ENCODE assay signal across 16 cellular contexts in genomic region chr6:36230376-36230775, GRCh38. TPM values are rescaled to one million over a fixed set of nuclear protein-coding genes. Genes with fewer than 3 reads are reported as not detected.
DNase-seq lines count a peak whose midpoint lies in the region; ATAC-seq and TF ChIP-seq lines count a peak whose summit lies in the region.
"Had no signal": no experiment of that assay in that cellular context is flagged by ENCODE, and none has a peak within 500 bp of the region (broad histone marks: within the 10 kb centered on the region; RNA-seq: fewer than 3 reads in every experiment).

No MANE protein-coding gene starts in this region.

- H3K36me3 Mint-ChIP-seq in endodermal cell (ENCODE audit: low read depth), result peaks cover 50% of the 10 kb centered on the region
- peaks cover 18% of the 10 kb centered on the region for H3K36me3 Mint-ChIP-seq in HFFc6 (ENCODE audit: low read depth)

- ATAC-seq in sciatic nerve, result peak; percentile 27
- ATAC-seq: A549, HCT116 had no signal

- DNase-seq in HPDE6-E6E7 (ENCODE audit: extremely low spot score) (peak; percentile 66), endodermal cell (peak; percentile 35), sciatic nerve (ENCODE audit: low spot score) (no peak), HFFc6 (no peak)
- DNase-seq in stimulated activated CD4-positive, alpha-beta T cell treated with anti-CD3 and anti-CD28 coated beads, Interleukin-2, amount 100 ng/mL, for 48 hours, result no peak
- no peak for DNase-seq in stimulated activated CD4-positive, alpha-beta T cell treated with anti-CD3 and anti-CD28 coated beads, Interleukin-2, amount 100 ng/mL, for 24 hours
- DNase-seq: BE2C, DMS53, GF-D8, GM23248 had no signal

- 0 out of 22 replicates have a peak overlapping the region, but pooled peaks of 3 of the 11 experiments have one; percentile 4 to 20 (median 11) for H3K27ac ChIP-seq in BLaER1 treated with 17β-estradiol and CSF1 and Interleukin-3, amounts not matched to agents 10 nM and 100 nM
- no peak overlapping the region for H3K27ac ChIP-seq in endodermal cell (ENCODE audit: low read depth, low read length)
- H3K27ac ChIP-seq: A549, GM23248, HL-60 had no signal

- peak overlapping the region in 8 of 11 experiments; percentile 18 to 69 (median 58); a peak in 14 of 22 replicates for H3K4me2 ChIP-seq in BLaER1 treated with 17β-estradiol and CSF1 and Interleukin-3, amounts not matched to agents 10 nM and 100 nM
- H3K4me2 ChIP-seq: A549 had no signal

- peaks cover 0 to 28% (median 10%) of the 10 kb centered on the region in 11 experiments; a peak in 10 of 22 replicates for H4K20me1 ChIP-seq in BLaER1 treated with 17β-estradiol and CSF1 and Interleukin-3, amounts not matched to agents 10 nM and 100 nM

- H3K9me3 Mint-ChIP-seq in endodermal cell, result no peaks in the 10 kb centered on the region
- no peaks in the 10 kb centered on the region for H3K9me3 Mint-ChIP-seq in HFFc6
- H3K9me3 Mint-ChIP-seq: IgD-negative memory B cell had no signal

- intact Hi-C loops in sciatic nerve (cut with DNase I), result no loop called here

- H3K4me1 Mint-ChIP-seq in endodermal cell (peaks cover 16% of the 10 kb centered on the region), HFFc6 (ENCODE audit: low read depth) (no peaks in the 10 kb centered on the region)
- H3K4me1 Mint-ChIP-seq: IgD-negative memory B cell had no signal

- no peak overlapping the region for H3K4me3 Mint-ChIP-seq in endodermal cell
- H3K4me3 Mint-ChIP-seq in HFFc6, result no peak overlapping the region
- H3K4me3 Mint-ChIP-seq: IgD-negative memory B cell had no signal

- H3K4me3 ChIP-seq in BLaER1 treated with 17β-estradiol and CSF1 and Interleukin-3, amounts not matched to agents 10 nM and 100 nM, result 0 out of 20 replicates have a peak overlapping the region, but pooled peaks of 1 of the 10 experiments have one; percentile 2
- H3K4me3 ChIP-seq in endodermal cell (ENCODE audit: low read length), result no peak overlapping the region
- H3K4me3 ChIP-seq: A549, GM23248 had no signal

- H3K9ac ChIP-seq in BLaER1 treated with 17β-estradiol and CSF1 and Interleukin-3, amounts not matched to agents 10 nM and 100 nM, result peak overlapping the region in 2 of 11 experiments; percentile 11 to 41; a peak in 2 of 22 replicates
- no peak overlapping the region for H3K9ac ChIP-seq in endodermal cell (ENCODE audit: extremely low read depth, low read length, poor library complexity, severe bottlenecking)
- H3K9ac ChIP-seq: GM23248 had no signal

- no peaks in the 10 kb centered on the region for H3K27me3 ChIP-seq in BLaER1 treated with 17β-estradiol and CSF1 and Interleukin-3, amounts not matched to agents 10 nM and 100 nM
- no peaks in the 10 kb centered on the region for H3K27me3 ChIP-seq in endodermal cell (ENCODE audit: control insufficient read depth, insufficient read depth, low read length, poor library complexity, severe bottlenecking)
- H3K27me3 ChIP-seq: BE2C had no signal

- no peaks in the 10 kb centered on the region for H3K27me3 Mint-ChIP-seq in endodermal cell (ENCODE audit: insufficient read depth)
- peaks cover 1% of the 10 kb centered on the region for H3K27me3 Mint-ChIP-seq in HFFc6 (ENCODE audit: insufficient read depth)
- H3K27me3 Mint-ChIP-seq: IgD-negative memory B cell had no signal

- peaks cover 71 to 90% (median 83%) of the 10 kb centered on the region in 11 experiments for H3K36me3 ChIP-seq in BLaER1 treated with 17β-estradiol and CSF1 and Interleukin-3, amounts not matched to agents 10 nM and 100 nM
- H3K36me3 ChIP-seq in endodermal cell (ENCODE audit: control insufficient read depth, insufficient read depth, low read length), result peaks cover 66% of the 10 kb centered on the region

- no peaks in the 10 kb centered on the region for H3K9me3 ChIP-seq in BLaER1 treated with 17β-estradiol and CSF1 and Interleukin-3, amounts not matched to agents 10 nM and 100 nM (replicated peaks in 1 of 11)
- H3K9me3 ChIP-seq in endodermal cell (ENCODE audit: control insufficient read depth, low read length), result no peaks in the 10 kb centered on the region
- H3K9me3 ChIP-seq: A549, BE2C had no signal

- TF ChIP-seq CTCF in endodermal cell (conservative IDR thresholded peaks at IDR 0.05) (no peak), HFFc6 (IDR thresholded peaks at IDR 0.05) (no peak)

- WGBS in endodermal cell (ENCODE audit: insufficient coverage in 1 of 2, insufficient read length in 1 of 2), 2 experiments, result 95 to 96% methylated on average over 10 to 11 of the region's 11 CpGs

- no peak overlapping the region for H3K27ac Mint-ChIP-seq in endodermal cell
- H3K27ac Mint-ChIP-seq in HFFc6, result no peak overlapping the region
- H3K27ac Mint-ChIP-seq: IgD-negative memory B cell had no signal

- H3K4me1 ChIP-seq in BLaER1 treated with 17β-estradiol and CSF1 and Interleukin-3, amounts not matched to agents 10 nM and 100 nM, result peaks cover 10 to 60% (median 52%) of the 10 kb centered on the region in 10 experiments
- H3K4me1 ChIP-seq in endodermal cell (ENCODE audit: control insufficient read depth, insufficient read depth, low read length), result peaks cover 25% of the 10 kb centered on the region

RNA-seq across cellular contexts. Expression of gene BRPF3, which starts 33.8 kb away (rescaled TPM):
- 10 to 100 TPM; 30.4 to 46.8 TPM for total RNA-seq in endodermal cell
- polyA plus RNA-seq in endodermal cell (2013, experiment 1 of 2), result 31.8 TPM
- polyA plus RNA-seq in endodermal cell (2013, experiment 2 of 2), result 29.9 TPM
- 36.6 TPM for total RNA-seq in sciatic nerve
- total RNA-seq in HFFc6 (2021; fragmentation: NEBNext Ultra II Directional; extraction: Animal tissue kit (Norgen Biotek cat#: 25700)), result 10 to 100 TPM; 26.5 to 32.4 (median 28.9) TPM

RNA-seq across cellular contexts. Expression of gene PNPLA1, which starts 39.5 kb away (rescaled TPM):
- total RNA-seq in endodermal cell (not detected), sciatic nerve (0.22 TPM)
- polyA plus RNA-seq in endodermal cell (2013, experiment 1 of 2), result not detected
- not detected for polyA plus RNA-seq in endodermal cell (2013, experiment 2 of 2)
- total RNA-seq in HFFc6 (2021; fragmentation: NEBNext Ultra II Directional; extraction: Animal tissue kit (Norgen Biotek cat#: 25700)), result not detected
- total RNA-seq: GM23248 had no signal
- polyA plus RNA-seq: AG04450, GM23248 had no signal

Comparison
In these comparisons a context has a peak if more than half of its experiments do, and no peak if none do; other contexts are left out.
1. DNase-seq: peak in HPDE6-E6E7 (single experiment) and endodermal cell (single experiment); none in sciatic nerve (single experiment), HFFc6 (single experiment), stimulated activated CD4-positive, alpha-beta T cell treated with anti-CD3 and anti-CD28 coated beads, Interleukin-2, amount 100 ng/mL, for 48 hours (0 of 2) and stimulated activated CD4-positive, alpha-beta T cell treated with anti-CD3 and anti-CD28 coated beads, Interleukin-2, amount 100 ng/mL, for 24 hours (0 of 2).